In the genomic region with DNA sequence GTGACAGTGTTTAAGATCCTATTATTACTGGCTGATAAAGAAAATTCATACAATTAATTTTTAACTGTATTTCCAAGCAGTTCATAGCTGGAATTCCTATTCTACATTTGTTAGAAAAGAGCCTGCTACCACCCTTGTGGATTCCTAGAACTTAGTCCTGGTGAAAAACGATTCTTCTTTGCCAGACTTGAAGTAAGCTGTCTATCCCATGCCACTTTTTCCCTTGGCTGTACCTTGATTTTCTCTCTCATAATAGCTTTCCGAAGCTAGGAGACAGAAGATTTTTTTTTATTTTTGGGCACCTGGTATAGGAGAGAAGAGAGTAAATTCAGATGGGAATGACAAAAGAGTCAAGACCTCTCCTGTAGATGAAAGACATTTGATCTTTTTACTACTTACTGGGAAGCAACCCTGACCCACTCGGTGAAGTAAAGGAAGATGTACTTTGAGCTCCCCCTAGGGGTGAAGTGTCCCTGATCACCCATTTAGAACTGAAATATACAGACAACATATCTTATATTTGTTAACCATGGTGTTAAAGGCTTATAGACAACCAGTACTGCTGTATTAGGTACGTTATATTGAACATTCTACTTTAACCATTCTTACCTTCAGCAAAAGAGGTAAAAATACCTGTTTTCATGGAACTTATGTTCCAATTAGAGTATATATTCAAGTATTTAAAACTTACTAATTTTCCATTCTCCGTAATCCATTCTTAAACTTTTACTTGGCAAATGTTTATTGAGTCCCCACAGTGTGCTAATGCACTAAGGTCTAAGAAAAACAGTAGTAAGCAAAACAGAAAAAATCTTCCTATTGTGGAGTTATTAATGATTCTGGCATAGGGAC, we compare ENCODE assay signal across 8 cellular contexts. TPM values are rescaled to one million over a fixed set of nuclear protein-coding genes. Genes with fewer than 3 reads are reported as not detected.
DNase-seq lines count a peak whose midpoint lies in the region; ATAC-seq and TF ChIP-seq lines count a peak whose summit lies in the region.

No MANE protein-coding gene starts in this region.

- CTCF ChIA-PET in BJ (lab: Yijun Ruan, JAX), result interaction anchor here (0.6 to 1.9 kb wide), 25 partner anchors 9 to 1147 kb away, joined by 3 to 8 read pairs (median 4); a partner anchor contains a TSS

- H3K9me3 ChIP-seq in liver (ENCODE audit: control insufficient read depth in 4 of 4, low read length in 3 of 4), result no peaks in the 10 kb centered on the region

- TF ChIP-seq RAD21 in liver (IDR thresholded peaks at IDR 0.05), result peak; percentile 84 to 87

- no peaks in the 10 kb centered on the region for H3K4me1 ChIP-seq in liver (ENCODE audit: control insufficient read depth in 4 of 4, insufficient read depth in 4 of 4, low read length in 3 of 4)

- no peak overlapping the region for H3K4me3 ChIP-seq in BJ (ENCODE audit: low read depth, low read length)
- H3K4me3 ChIP-seq in choroid plexus epithelial cell (ENCODE audit: low read depth, low read length), result no peak overlapping the region
- H3K4me3 ChIP-seq in liver (ENCODE audit: low read depth in 1 of 3, low read length in 3 of 3), result no peak overlapping the region

- WGBS in liver, result 44% methylated on average over 5 of the region's 5 CpGs

- DNase-seq in BJ (ENCODE audit: low read depth) (peak; percentile 22), NCI-H2081 (lab: John Stamatoyannopoulos, UW) (peak; percentile 45 to 53), choroid plexus epithelial cell (ENCODE audit: low read depth) (peak; percentile 86)
- DNase-seq in stimulated activated CD4-positive, alpha-beta T cell treated with anti-CD3 and anti-CD28 coated beads, TNF-alpha, amount 100 ng/mL, for 48 hours (ENCODE audit: low read depth in 3 of 3), result peak in 2 of 3 donors; percentile 20 to 40

- POLR2A ChIA-PET in BJ (lab: Charles Lee), result interaction anchor here (0.6 kb wide), 1 partner anchor 316 kb away, joined by 3 read pairs; no protein-coding TSS in a partner anchor

- peak; percentile 89 for ATAC-seq in GM18867 (IDR thresholded peaks at IDR 0.05; ENCODE audit: unreplicated experiment)
- peak; percentile 91 for ATAC-seq in HG03045 (IDR thresholded peaks at IDR 0.05; ENCODE audit: unreplicated experiment)

- H3K27ac ChIP-seq in VCaP, result no peak overlapping the region
- H3K27ac ChIP-seq in liver (ENCODE audit: low read depth in 1 of 2, low read length in 2 of 2), result no peak overlapping the region

- H3K9ac ChIP-seq in liver (ENCODE audit: low read depth in 1 of 2, low read length in 2 of 2), result no peak overlapping the region

- H3K36me3 ChIP-seq in BJ (ENCODE audit: control insufficient read depth, insufficient read depth, low read length), result 0 out of 2 replicates have a peak, but pooled peaks cover 1% of the 10 kb centered on the region
- H3K36me3 ChIP-seq in liver (ENCODE audit: control insufficient read depth in 4 of 4, insufficient read depth in 3 of 4, low read depth in 1 of 4, low read length in 3 of 4), result peaks cover 0 to 11% (median 3%) of the 10 kb centered on the region in 4 donors

- H3K27me3 ChIP-seq in BJ (ENCODE audit: control insufficient read depth, insufficient read depth, low read length) (no peaks in the 10 kb centered on the region), liver (ENCODE audit: control insufficient read depth in 4 of 4, insufficient read depth in 4 of 4, low read length in 3 of 4) (no peaks in the 10 kb centered on the region)

- peak; percentile 83 for TF ChIP-seq CTCF in BJ (IDR thresholded peaks at IDR 0.05; ENCODE audit: insufficient read depth, low read depth, low read length)
- TF ChIP-seq CTCF in VCaP (conservative IDR thresholded peaks at IDR 0.05), result peak; percentile 91
- peak; percentile 78 for TF ChIP-seq CTCF in choroid plexus epithelial cell (conservative IDR thresholded peaks at IDR 0.05; ENCODE audit: low read depth, low read length)
- peak; percentile 72 for TF ChIP-seq CTCF in liver (IDR thresholded peaks at IDR 0.05; ENCODE audit: low read depth, low read length, missing input control)

TF ChIP-seq in liver, 16 proteins besides CTCF, POLR2A, EP300 and RAD21:
- TF ChIP-seq YY1 (IDR thresholded peaks at IDR 0.05), result no peak
- peak in 1 of 2 donors; percentile 36 for TF ChIP-seq JUND (IDR thresholded peaks at IDR 0.05)
- TF ChIP-seq GABPA (IDR thresholded peaks at IDR 0.05 in 1 of 2, conservative IDR thresholded peaks at IDR 0.05 in 1 of 2), result no peak
- no peak for TF ChIP-seq FOXA1 (IDR thresholded peaks at IDR 0.05)
TF ChIP-seq in liver: peak in this region for 1.

RNA-seq across cellular contexts. Expression of a gene that starts 36.2 kb away (rescaled TPM):
- polyA plus RNA-seq in BJ (2011; rRNA removed) (8.3 and 17.7 TPM in 2 replicates), liver (1 to 10 TPM; 4.6 to 4.7 TPM)
- 17.1 and 23.4 TPM in 2 replicates for polyA minus RNA-seq in BJ (2011; rRNA and poly(A)+ RNA removed)
- total RNA-seq in liver, result 10 to 100 TPM; 11.5 to 16.0 TPM

RNA-seq across cellular contexts. Expression of a gene that starts 54.5 kb away (rescaled TPM):
- polyA plus RNA-seq in BJ (2011; rRNA removed), result 2.0 and 4.2 TPM in 2 replicates
- polyA minus RNA-seq in BJ (2011; rRNA and poly(A)+ RNA removed), result 5.9 TPM in 2 replicates
- 10 to 100 TPM in 1 of 2 donors, 1 to 10 TPM in 1; 7.2 to 10.1 TPM for total RNA-seq in liver
- 1 to 10 TPM; 2.2 to 3.5 TPM for polyA plus RNA-seq in liver

RNA-seq across cellular contexts. Expression of a gene that starts 54.7 kb away (rescaled TPM):
- 52.3 and 91.6 TPM in 2 replicates for polyA plus RNA-seq in BJ (2011; rRNA removed)
- polyA minus RNA-seq in BJ (2011; rRNA and poly(A)+ RNA removed), result 40.5 and 58.6 TPM in 2 replicates
- 10 to 100 TPM; 45.3 to 46.4 TPM for total RNA-seq in liver
- polyA plus RNA-seq in liver, result 10 to 100 TPM; 13.6 to 26.2 TPM

Comparison
In these comparisons a context has a peak if more than half of its experiments do, and no peak if none do; other contexts are left out.
1. DNase-seq: peak in every context shown above with its lines; median percentile 86 in choroid plexus epithelial cell; 49 in NCI-H2081; 30 in stimulated activated CD4-positive, alpha-beta T cell treated with anti-CD3 and anti-CD28 coated beads, TNF-alpha, amount 100 ng/mL, for 48 hours; 22 in BJ.